Comparison of ENCODE assay signal across 9 cellular contexts in genomic region chr10:113058175-113058961, GRCh38.
DNase-seq lines count a peak whose midpoint lies in the region; ATAC-seq and TF ChIP-seq lines count a peak whose summit lies in the region.
"Had no signal": no experiment of that assay in that cellular context is flagged by ENCODE, and none has a peak within 500 bp of the region (broad histone marks: within the 10 kb centered on the region; RNA-seq: fewer than 3 reads in every experiment).

No MANE protein-coding gene starts in this region.

- H2BK120ac ChIP-seq in IMR-90 (ENCODE audit: low read depth, low read length), result peak overlapping the region; percentile 87

- peak overlapping the region; percentile 85 for H4K91ac ChIP-seq in IMR-90 (ENCODE audit: insufficient read depth, low read depth, low read length)

- H4K5ac ChIP-seq in IMR-90 (ENCODE audit: low read depth, low read length), result peak overlapping the region; percentile 71

- H3K4me3 ChIP-seq in IMR-90 (ENCODE audit: insufficient read depth, low read depth, low read length) (no peak overlapping the region), WI38 (ENCODE audit: low read depth, low read length) (peak overlapping the region; percentile 33), iPS-18a (ENCODE audit: low read length) (peak overlapping the region; percentile 26), suprapubic skin (peak overlapping the region; percentile 31)

- no peaks in the 10 kb centered on the region for H3K9me3 ChIP-seq in IMR-90 (ENCODE audit: control insufficient read depth, insufficient read depth, low read length)
- H3K9me3 ChIP-seq in iPS-18a (ENCODE audit: control insufficient read depth, low read depth, low read length), result no peaks in the 10 kb centered on the region
- H3K9me3 ChIP-seq in suprapubic skin, result no peaks in the 10 kb centered on the region

- H3K4me1 ChIP-seq in IMR-90 (ENCODE audit: control insufficient read depth, insufficient read depth, low read length) (peaks cover 32% of the 10 kb centered on the region), iPS-18a (ENCODE audit: control insufficient read depth, low read depth, low read length) (peaks cover 85% of the 10 kb centered on the region), suprapubic skin (peaks cover 65% of the 10 kb centered on the region)

- no TSS peak for BruUV-seq in IMR-90 (replicated peaks; lab: Mats Ljungman, UMichigan)

- CTCF ChIA-PET in IMR-90 (lab: Yijun Ruan, JAX), result no interaction called here
- CTCF ChIA-PET in activated CD4-positive, alpha-beta T cell treated with anti-CD3 and anti-CD28 coated beads for 36 hours (lab: Charles Lee), result no interaction called here

- no peak for TF ChIP-seq EP300 in suprapubic skin (IDR thresholded peaks at IDR 0.05)

- peak overlapping the region; percentile 88 for H3K23ac ChIP-seq in IMR-90 (ENCODE audit: low read depth, low read length)

- H2AK9ac ChIP-seq in IMR-90 (replicated peaks; ENCODE audit: low read depth, low read length, poor library complexity), result peak overlapping the region; percentile 53

- H3K27me3 Mint-ChIP-seq in activated CD4-positive, alpha-beta T cell treated with anti-CD3 and anti-CD28 coated beads for 36 hours, result peaks cover 4% of the 10 kb centered on the region

- no peaks in the 10 kb centered on the region for H3K9me3 Mint-ChIP-seq in activated CD4-positive, alpha-beta T cell treated with anti-CD3 and anti-CD28 coated beads for 36 hours (ENCODE audit: low read depth)

- H3K79me1 ChIP-seq in IMR-90 (ENCODE audit: low read depth in 1 of 2, low read length in 2 of 2), result peaks cover 31 to 85% of the 10 kb centered on the region in 2 experiments

- no peaks in the 10 kb centered on the region for H3K4me1 Mint-ChIP-seq in activated CD4-positive, alpha-beta T cell treated with anti-CD3 and anti-CD28 coated beads for 36 hours

- peak; percentile 48 for ATAC-seq in IMR-90 (ENCODE audit: low read depth)
- no peak for ATAC-seq in activated CD4-positive, alpha-beta T cell treated with anti-CD3 and anti-CD28 coated beads for 36 hours
- ATAC-seq in GM19463 (IDR thresholded peaks at IDR 0.05; ENCODE audit: unreplicated experiment), result no peak

- DNase-seq in IMR-90, result peak; percentile 78
- no peak for DNase-seq in suprapubic skin (ENCODE audit: low spot score in 2 of 2)
- no peak for DNase-seq in activated CD4-positive, alpha-beta T cell treated with anti-CD3 and anti-CD28 coated beads for 36 hours
- no peak for DNase-seq in SKM-1 treated with dmso at 0.1 percent for 144 hours (lab: John Stamatoyannopoulos, UW; ENCODE audit: unreplicated experiment)
- no peak for DNase-seq in activated CD4-positive, CD25-positive, alpha-beta regulatory T cell treated with anti-CD3 and anti-CD28 coated beads, Interleukin-2, amount 50 U/mL, for 72 hours
- DNase-seq: stimulated activated CD4-positive, alpha-beta T cell treated with anti-CD3 and anti-CD28 coated beads, Interleukin-4, amount 100 ng/mL, for 24 hours had no signal

- peak overlapping the region; percentile 68; the same call in 2 of the 3 replicates for H2BK15ac ChIP-seq in IMR-90 (ENCODE audit: low read depth, low read length)

- H2AFZ ChIP-seq in IMR-90 (replicated peaks; ENCODE audit: low read length, poor library complexity), result peak overlapping the region; percentile 63

- peaks cover 4% of the 10 kb centered on the region; the same call in 1 of the 2 replicates for H4K20me1 ChIP-seq in IMR-90 (ENCODE audit: insufficient read depth, low read length)

- TF ChIP-seq POLR2A in IMR-90 (IDR thresholded peaks at IDR 0.05; ENCODE audit: low read depth, low read length) (no peak), suprapubic skin (IDR thresholded peaks at IDR 0.05) (no peak)

- intact Hi-C loops in IMR-90 (cut with micrococcal nuclease), result loop anchor here (2.0 to 10.0 kb wide), 3 partner anchors 14 to 326 kb away; no protein-coding TSS in a partner anchor
- intact Hi-C loops in activated CD4-positive, alpha-beta T cell treated with anti-CD3 and anti-CD28 coated beads for 36 hours (cut with DNase I, micrococcal nuclease), result no loop called here

- H3K36me3 Mint-ChIP-seq in activated CD4-positive, alpha-beta T cell treated with anti-CD3 and anti-CD28 coated beads for 36 hours (ENCODE audit: low read depth), result no peaks in the 10 kb centered on the region

- no peaks in the 10 kb centered on the region for H3K27me3 ChIP-seq in IMR-90 (ENCODE audit: control insufficient read depth, insufficient read depth, low read length)
- H3K27me3 ChIP-seq in iPS-18a (ENCODE audit: control insufficient read depth, insufficient read depth, low read length), result no peaks in the 10 kb centered on the region
- no peaks in the 10 kb centered on the region for H3K27me3 ChIP-seq in suprapubic skin

- H4K8ac ChIP-seq in IMR-90 (ENCODE audit: low read depth in 2 of 2, low read length in 2 of 2), result peak overlapping the region; percentile 34 to 57; a peak in 3 of 4 replicates

- peaks cover 14% of the 10 kb centered on the region for H3K9me1 ChIP-seq in IMR-90 (ENCODE audit: insufficient read depth, low read length)

- peak overlapping the region; percentile 76 for H3K14ac ChIP-seq in IMR-90 (replicated peaks; ENCODE audit: low read depth, low read length)

- POLR2A ChIA-PET in IMR-90 (lab: Charles Lee; ENCODE audit: unreplicated experiment), result no interaction called here
- POLR2A ChIA-PET in activated CD4-positive, alpha-beta T cell treated with anti-CD3 and anti-CD28 coated beads for 36 hours (lab: Charles Lee), result no interaction called here

- TF ChIP-seq CTCF in IMR-90 (conservative IDR thresholded peaks at IDR 0.05; ENCODE audit: low read depth, low read length) (no peak), WI38 (IDR thresholded peaks at IDR 0.05; ENCODE audit: low read depth, low read length) (no peak), suprapubic skin (IDR thresholded peaks at IDR 0.05) (no peak)

- H3K9ac ChIP-seq in IMR-90 (ENCODE audit: low read depth, low read length) (peak overlapping the region; percentile 65), iPS-18a (ENCODE audit: low read length) (peak overlapping the region; percentile 38)

- H2BK20ac ChIP-seq in IMR-90 (ENCODE audit: low read depth, low read length), result peak overlapping the region; percentile 79

- H3K36me3 ChIP-seq in IMR-90 (ENCODE audit: control insufficient read depth, insufficient read depth, low read length) (peaks cover 2% of the 10 kb centered on the region), iPS-18a (ENCODE audit: control insufficient read depth, low read depth, low read length) (peaks cover 4% of the 10 kb centered on the region), suprapubic skin (no peaks in the 10 kb centered on the region)

- peak overlapping the region; percentile 82 for H3K4me2 ChIP-seq in IMR-90 (ENCODE audit: low read depth, low read length)

- H2AK5ac ChIP-seq in IMR-90 (ENCODE audit: low read depth, low read length), result peak overlapping the region; percentile 72

- H3K27ac Mint-ChIP-seq in activated CD4-positive, alpha-beta T cell treated with anti-CD3 and anti-CD28 coated beads for 36 hours, result no peak overlapping the region

- peak overlapping the region; percentile 76 for H2BK5ac ChIP-seq in IMR-90 (ENCODE audit: low read depth, low read length, poor library complexity, severe bottlenecking)

- peak overlapping the region; percentile 80 for H3K4ac ChIP-seq in IMR-90 (ENCODE audit: low read depth, low read length)

- H3K4me3 Mint-ChIP-seq in activated CD4-positive, alpha-beta T cell treated with anti-CD3 and anti-CD28 coated beads for 36 hours, result no peak overlapping the region

- dilution Hi-C loops in IMR-90 (cut with HindIII; ENCODE audit: low sequenced_read_pairs, unreplicated experiment), result no loop called here

- peak overlapping the region; percentile 87 for H3K18ac ChIP-seq in IMR-90 (ENCODE audit: low read depth, low read length)

- in situ Hi-C loops in IMR-90 (cut with MboI; ENCODE audit: low sequenced_read_pairs), result no loop called here

- WGBS in IMR-90 (ENCODE audit: extremely low coverage in 2 of 2, insufficient read length in 1 of 2), 2 experiments, result 12% methylated on average over 7 of the region's 15 CpGs; no CpG with 5 or more reads in 1 of the 2 experiments
- WGBS in suprapubic skin, result 58% methylated on average over 15 of the region's 15 CpGs

- peak overlapping the region; percentile 40; the same call in 1 of the 2 replicates for H3K56ac ChIP-seq in IMR-90 (ENCODE audit: extremely low read depth, insufficient read depth, low read length)

- H3K27ac ChIP-seq in IMR-90 (ENCODE audit: insufficient read depth, low read length), result peak overlapping the region; percentile 95
- peak overlapping the region; percentile 47 for H3K27ac ChIP-seq in iPS-18a (ENCODE audit: low read length)
- H3K27ac ChIP-seq in suprapubic skin, result peak overlapping the region; percentile 82

- no peak for TF ChIP-seq RAD21 in IMR-90 (IDR thresholded peaks at IDR 0.05; ENCODE audit: low read length)

TF ChIP-seq in IMR-90, 13 proteins besides CTCF, POLR2A, EP300 and RAD21:
- TF ChIP-seq FOS (IDR thresholded peaks at IDR 0.05; ENCODE audit: low read depth, low read length), result no peak
- peak; percentile 95 for TF ChIP-seq CEBPB (IDR thresholded peaks at IDR 0.05; ENCODE audit: low read depth, low read length)
- no peak for TF ChIP-seq MAZ (IDR thresholded peaks at IDR 0.05; ENCODE audit: borderline replicate concordance, low read depth, low read length)
- peak; percentile 55; the same call in 1 of the 2 replicates for TF ChIP-seq MXI1 (IDR thresholded peaks at IDR 0.05; ENCODE audit: borderline replicate concordance, low read depth, low read length)
